Comparison of ENCODE assay signal across 25 cellular contexts in genomic region chr10:76025124-76025477, GRCh38.
DNase-seq lines count a peak whose midpoint lies in the region; ATAC-seq, FAIRE-seq and TF ChIP-seq lines count a peak whose summit lies in the region.
"Had no signal": no experiment of that assay in that cellular context is flagged by ENCODE, and none has a peak within 500 bp of the region (broad histone marks: within the 10 kb centered on the region; RNA-seq: fewer than 3 reads in every experiment).

No MANE protein-coding gene starts in this region.

- intact Hi-C loops in HepG2 (cut with micrococcal nuclease; ENCODE audit: unreplicated experiment): no loop called here
- intact Hi-C loops in right lobe of liver (cut with DNase I): no loop called here
- intact Hi-C loops in left ventricle myocardium superior (cut with micrococcal nuclease): no loop called here

- peak overlapping the region; percentile 62 for H3K9ac ChIP-seq in HepG2 (ENCODE audit: insufficient read depth, low read depth, low read length)
- H3K9ac ChIP-seq: BLaER1 treated with 17β-estradiol and CSF1 and Interleukin-3, amounts not matched to agents 10 nM and 100 nM had no signal

- no peak for TF ChIP-seq CTCF in bronchial epithelial cell (IDR thresholded peaks at IDR 0.05; ENCODE audit: insufficient read depth, low read length, severe bottlenecking)
- no peak for TF ChIP-seq CTCF in HepG2 (CRISPR knock-in tag; IDR thresholded peaks at IDR 0.05)
- TF ChIP-seq CTCF in right lobe of liver (IDR thresholded peaks at IDR 0.05): no peak

- TF ChIP-seq EP300 in HepG2 (IDR thresholded peaks at IDR 0.05; ENCODE audit: low read depth in 2 of 2, low read length in 2 of 2): no peak
- no peak for TF ChIP-seq EP300 in HepG2 (CRISPR knock-in tag; IDR thresholded peaks at IDR 0.05; ENCODE audit: borderline replicate concordance)

- H3K27ac ChIP-seq in HepG2 (ENCODE audit: extremely low read length, insufficient read depth, low read length) (peak overlapping the region; percentile 92), right lobe of liver (peak overlapping the region; percentile 46 to 63 (median 59))
- H3K27ac ChIP-seq: 22Rv1; A549; BLaER1 treated with 17β-estradiol and CSF1 and Interleukin-3, amounts not matched to agents 10 nM and 100 nM; C4-2B had no signal

- no peak for TF ChIP-seq POLR2A in HepG2 (IDR thresholded peaks at IDR 0.05; ENCODE audit: insufficient read depth in 1 of 2, low read depth in 2 of 2, low read length in 2 of 2)
- no peak for TF ChIP-seq POLR2A in right lobe of liver (IDR thresholded peaks at IDR 0.05)

- WGBS in HepG2 (ENCODE audit: low lambda C conversion rate): 49% methylated on average over 3 of the region's 3 CpGs
- WGBS in right lobe of liver (ENCODE audit: insufficient coverage, low coverage, low lambda C conversion rate, missing lambda C conversion rate): 50% methylated on average over 3 of the region's 3 CpGs

- POLR2A ChIA-PET in HepG2 (lab: Yijun Ruan, JAX): interaction anchor here (0.7 to 5.5 kb wide), 12 partner anchors 9 to 623 kb away, joined by 3 to 60 read pairs (median 8); partner anchors contain the start of gene ZNF503

- H3K4me3 ChIP-seq in bronchial epithelial cell (ENCODE audit: low read depth, low read length) (no peak overlapping the region), HepG2 (replicated peaks in 1 of 3; ENCODE audit: insufficient read depth in 1 of 3, low read depth in 2 of 3, low read length in 3 of 3) (no peak overlapping the region), right lobe of liver (no peak overlapping the region)
- H3K4me3 ChIP-seq: A549; BLaER1 treated with 17β-estradiol and CSF1 and Interleukin-3, amounts not matched to agents 10 nM and 100 nM; GM12878 had no signal

- H4K20me1 ChIP-seq in HepG2 (ENCODE audit: insufficient read depth, low read length): no peaks in the 10 kb centered on the region
- H4K20me1 ChIP-seq: BLaER1 treated with 17β-estradiol and CSF1 and Interleukin-3, amounts not matched to agents 10 nM and 100 nM had no signal

- ATAC-seq in HepG2 (peak; percentile 32), right lobe of liver (peak; percentile 4 to 46 (median 22)), HG03135 (IDR thresholded peaks at IDR 0.05; ENCODE audit: unreplicated experiment) (no peak), left ventricle myocardium superior (no peak)
- ATAC-seq: A549; CD8-positive, alpha-beta T cell; GM12878 had no signal

- H3K4me1 ChIP-seq in HepG2 (ENCODE audit: insufficient read depth, low read length): peaks cover 90% of the 10 kb centered on the region
- peaks cover 0 to 29% (median 8%) of the 10 kb centered on the region in 4 donors for H3K4me1 ChIP-seq in right lobe of liver
- H3K4me1 ChIP-seq: A549; BLaER1 treated with 17β-estradiol and CSF1 and Interleukin-3, amounts not matched to agents 10 nM and 100 nM had no signal

- H3K79me2 ChIP-seq in HepG2 (ENCODE audit: insufficient read depth, low read length): peaks cover 14% of the 10 kb centered on the region

- H3K36me3 ChIP-seq in bronchial epithelial cell (ENCODE audit: control insufficient read depth, insufficient read depth, low read length) (no peaks in the 10 kb centered on the region), HepG2 (replicated peaks in 1 of 2; ENCODE audit: control insufficient read depth in 1 of 2, insufficient read depth in 2 of 2, low read length in 2 of 2) (no peaks in the 10 kb centered on the region; a peak in 1 of 5 replicates), right lobe of liver (no peaks in the 10 kb centered on the region)
- H3K36me3 ChIP-seq: BLaER1 treated with 17β-estradiol and CSF1 and Interleukin-3, amounts not matched to agents 10 nM and 100 nM had no signal

- no peak overlapping the region for H2AFZ ChIP-seq in HepG2 (ENCODE audit: low read length)

- H3K27me3 ChIP-seq in bronchial epithelial cell (ENCODE audit: control insufficient read depth, insufficient read depth, low read length) (no peaks in the 10 kb centered on the region), HepG2 (ENCODE audit: control insufficient read depth in 1 of 2, insufficient read depth in 2 of 2, low read length in 2 of 2) (no peaks in the 10 kb centered on the region), right lobe of liver (no peaks in the 10 kb centered on the region)
- H3K27me3 ChIP-seq: BLaER1 treated with 17β-estradiol and CSF1 and Interleukin-3, amounts not matched to agents 10 nM and 100 nM had no signal

- H3K9me3 ChIP-seq in HepG2 (ENCODE audit: low read length): no peaks in the 10 kb centered on the region
- no peaks in the 10 kb centered on the region for H3K9me3 ChIP-seq in right lobe of liver
- H3K9me3 ChIP-seq: A549; BLaER1 treated with 17β-estradiol and CSF1 and Interleukin-3, amounts not matched to agents 10 nM and 100 nM had no signal

- in situ Hi-C loops in HepG2 (cut with HindIII; ENCODE audit: extremely low pct_ligation_motif_present, low pct_unique_long_range_greater_than_20kb): no loop called here

- peak overlapping the region; percentile 56 for H3K4me2 ChIP-seq in HepG2 (ENCODE audit: low read depth, low read length)
- H3K4me2 ChIP-seq: A549; BLaER1 treated with 17β-estradiol and CSF1 and Interleukin-3, amounts not matched to agents 10 nM and 100 nM had no signal

- peak; percentile 42 for DNase-seq in NCI-H69 (lab: John Stamatoyannopoulos, UW)
- DNase-seq in bronchial epithelial cell (ENCODE audit: low read depth): no peak
- no peak for DNase-seq in HepG2 (ENCODE audit: low spot score)
- DNase-seq in right lobe of liver: no peak
- DNase-seq in left ventricle myocardium superior: no peak
- DNase-seq in stimulated activated CD4-positive, alpha-beta T cell treated with anti-CD3 and anti-CD28 coated beads, Interleukin-4, amount 100 ng/mL, for 1 hour: no peak
- DNase-seq: AML-193; CD4-positive, alpha-beta T cell; CD8-positive, alpha-beta T cell; COR-L47; DMS 273 treated with DMSO at 0.1 percent for 48 hours; DMS153; DMS53; DMS79; DND-41; EL; GDM1 had no signal

- no peak for TF ChIP-seq RAD21 in HepG2 (CRISPR knock-in tag; IDR thresholded peaks at IDR 0.05)

- CTCF ChIA-PET in HepG2 (lab: Yijun Ruan, JAX; ENCODE audit: low intra/inter-chr PET ratio, low total read pairs): interaction anchor here (0.9 kb wide), 1 partner anchor 9 kb away, joined by 3 read pairs; no protein-coding TSS in a partner anchor

- BruUV-seq in HepG2 (replicated peaks; lab: Mats Ljungman, UMichigan): no TSS peak

- peak; percentile 64 for FAIRE-seq in bronchial epithelial cell (lab: Jason Lieb, UNC)
- no peak for FAIRE-seq in HepG2 (lab: Jason Lieb, UNC)
- FAIRE-seq: A549, GM12878, GM12892, GM18507 had no signal

TF ChIP-seq in HepG2, 621 proteins besides CTCF, POLR2A, EP300 and RAD21 (continues in another document):
- TF ChIP-seq MED1 (CRISPR knock-in tag; IDR thresholded peaks at IDR 0.05): peak; percentile 25; the same call in 1 of the 2 replicates
- TF ChIP-seq ARID4A (CRISPR knock-in tag; IDR thresholded peaks at IDR 0.05; ENCODE audit: borderline replicate concordance): peak; percentile 12; the same call in 1 of the 2 replicates
- TF ChIP-seq ZNF280D (CRISPR knock-in tag; IDR thresholded peaks at IDR 0.05): 0 out of 2 replicates have a peak, but pooled peaks have one; percentile 1
- no peak for TF ChIP-seq ZNF136 (CRISPR knock-in tag; IDR thresholded peaks at IDR 0.05; ENCODE audit: low read depth)

Comparison
In these comparisons a context has a peak if more than half of its experiments do, and no peak if none do; other contexts are left out.
1. ATAC-seq: peak in HepG2 (single experiment) and right lobe of liver (4 of 4); none in HG03135 (single experiment) and left ventricle myocardium superior (single experiment).